Comparison of ENCODE assay signal across 13 cellular contexts in the genomic region with DNA sequence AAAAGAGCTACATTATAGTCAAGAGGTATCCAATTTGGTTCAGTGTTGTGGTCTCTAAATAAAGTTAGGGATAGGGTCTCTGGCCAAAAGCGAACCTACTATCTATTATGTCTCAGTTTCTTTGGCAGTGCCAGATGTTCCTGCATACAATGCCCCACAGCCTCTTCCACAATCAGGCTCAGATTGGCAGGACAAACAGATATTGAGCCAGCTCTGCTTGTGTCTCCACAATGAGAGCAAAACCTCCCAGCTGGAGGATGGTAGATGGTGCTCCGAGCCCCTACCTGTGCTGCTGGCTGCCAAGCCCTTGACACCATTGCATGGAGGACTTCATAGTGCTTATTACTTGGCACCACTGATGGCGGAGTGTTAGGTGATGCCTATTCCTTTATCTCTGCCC.
"Had no signal": no experiment of that assay in that cellular context is flagged by ENCODE, and none has a peak within 500 bp of the region (broad histone marks: within the 10 kb centered on the region; RNA-seq: fewer than 3 reads in every experiment).

No MANE protein-coding gene starts in this region.

- ATAC-seq: foreskin keratinocyte, left colon, natural killer cell, sciatic nerve had no signal

- H3K4me2 ChIP-seq: hepatocyte had no signal

- H3K27me3 ChIP-seq: foreskin keratinocyte, hepatocyte, transverse colon had no signal

- H2AFZ ChIP-seq: hepatocyte had no signal

- H3K79me2 ChIP-seq: hepatocyte had no signal

- H3K9me3 ChIP-seq: thoracic aorta, transverse colon had no signal

- FAIRE-seq: bronchial epithelial cell, colon, kidney had no signal

- H3K27ac ChIP-seq: foreskin keratinocyte, hepatocyte, thoracic aorta, transverse colon had no signal

- H3K4me1 ChIP-seq: foreskin keratinocyte, transverse colon had no signal

- H3K4me3 ChIP-seq: hepatocyte, thoracic aorta, transverse colon had no signal

- DNase-seq: foreskin keratinocyte; kidney; left colon; mammary epithelial cell; natural killer cell; stimulated activated CD4-positive, alpha-beta T cell treated with anti-CD3 and anti-CD28 coated beads, Interleukin-2, amount 100 ng/mL, for 24 hours; stimulated activated naive CD4-positive, alpha-beta T cell; transverse colon had no signal
